ENCODE assay signal across 8 cellular contexts in genomic region chr14:51547260-51547659, GRCh38.
DNase-seq lines count a peak whose midpoint lies in the region; ATAC-seq lines count a peak whose summit lies in the region.

No MANE protein-coding gene starts in this region.

- H3K9ac ChIP-seq in rectal smooth muscle tissue (ENCODE audit: low read length), result no peak overlapping the region

- no peak overlapping the region for H3K4me3 Mint-ChIP-seq in CD8-positive, alpha-beta memory T cell

- H3K9me3 ChIP-seq in CD8-positive, alpha-beta memory T cell (ENCODE audit: low read length), result no peaks in the 10 kb centered on the region

- peak overlapping the region in 1 of 8 donors; percentile 69 for H3K27ac Mint-ChIP-seq in CD8-positive, alpha-beta memory T cell

- H3K4me1 Mint-ChIP-seq in CD8-positive, alpha-beta memory T cell, result no peaks in the 10 kb centered on the region

- H3K36me3 ChIP-seq in rectal smooth muscle tissue (ENCODE audit: control insufficient read depth, insufficient read depth, low read length), result no peaks in the 10 kb centered on the region
- H3K36me3 ChIP-seq in CD8-positive, alpha-beta memory T cell (ENCODE audit: insufficient read depth, low read length), result no peaks in the 10 kb centered on the region

- H3K4me1 ChIP-seq in rectal smooth muscle tissue (ENCODE audit: control insufficient read depth, insufficient read depth, low read length), result peaks cover 26% of the 10 kb centered on the region
- H3K4me1 ChIP-seq in CD8-positive, alpha-beta memory T cell (ENCODE audit: insufficient read depth, low read length), result no peaks in the 10 kb centered on the region

- H3K4me3 ChIP-seq in rectal smooth muscle tissue (ENCODE audit: low read length), result no peak overlapping the region
- no peak overlapping the region for H3K4me3 ChIP-seq in CD8-positive, alpha-beta memory T cell (ENCODE audit: low read length)

- H3K27ac ChIP-seq in rectal smooth muscle tissue (ENCODE audit: low read depth, low read length), result peak overlapping the region; percentile 82
- no peak overlapping the region for H3K27ac ChIP-seq in CD8-positive, alpha-beta memory T cell (ENCODE audit: low read depth, low read length)

- POLR2A ChIA-PET in CD8-positive, alpha-beta memory T cell (lab: Charles Lee), result no interaction called here

- CTCF ChIA-PET in CD8-positive, alpha-beta memory T cell (lab: Charles Lee), result no interaction called here

- H3K9me3 Mint-ChIP-seq in CD8-positive, alpha-beta memory T cell, result no peaks in the 10 kb centered on the region

- ATAC-seq in HG02642 (IDR thresholded peaks at IDR 0.05; ENCODE audit: poor library complexity, unreplicated experiment), result no peak
- no peak for ATAC-seq in GM21526 (IDR thresholded peaks at IDR 0.05; ENCODE audit: low FRiP score, unreplicated experiment)

- no peaks in the 10 kb centered on the region for H3K27me3 ChIP-seq in rectal smooth muscle tissue (ENCODE audit: control insufficient read depth, insufficient read depth, low read length)
- H3K27me3 ChIP-seq in CD8-positive, alpha-beta memory T cell (ENCODE audit: insufficient read depth, low read length, poor library complexity, severe bottlenecking), result no peaks in the 10 kb centered on the region

- H3K36me3 Mint-ChIP-seq in CD8-positive, alpha-beta memory T cell, result no peaks in the 10 kb centered on the region

- H3K27me3 Mint-ChIP-seq in CD8-positive, alpha-beta memory T cell, result peaks cover 13 to 56% of the 10 kb centered on the region in 2 donors

- DNase-seq in EL, result peak; percentile 99
- peak; percentile 26 for DNase-seq in SK-N-DZ (ENCODE audit: low spot score)
- peak; percentile 73 for DNase-seq in foreskin melanocyte
- DNase-seq in CD8-positive, alpha-beta memory T cell, result no peak
- no peak for DNase-seq in activated CD4-positive, alpha-beta T cell treated with anti-CD3 and anti-CD28 coated beads for 1 hour

Comparison
In these comparisons a context has a peak if more than half of its experiments do, and no peak if none do; other contexts are left out.
1. DNase-seq: peak in EL (single experiment), SK-N-DZ (single experiment) and foreskin melanocyte (single experiment); none in CD8-positive, alpha-beta memory T cell (0 of 5) and activated CD4-positive, alpha-beta T cell treated with anti-CD3 and anti-CD28 coated beads for 1 hour (single experiment).